Comparison of ENCODE assay signal across 15 cellular contexts in the genomic region with DNA sequence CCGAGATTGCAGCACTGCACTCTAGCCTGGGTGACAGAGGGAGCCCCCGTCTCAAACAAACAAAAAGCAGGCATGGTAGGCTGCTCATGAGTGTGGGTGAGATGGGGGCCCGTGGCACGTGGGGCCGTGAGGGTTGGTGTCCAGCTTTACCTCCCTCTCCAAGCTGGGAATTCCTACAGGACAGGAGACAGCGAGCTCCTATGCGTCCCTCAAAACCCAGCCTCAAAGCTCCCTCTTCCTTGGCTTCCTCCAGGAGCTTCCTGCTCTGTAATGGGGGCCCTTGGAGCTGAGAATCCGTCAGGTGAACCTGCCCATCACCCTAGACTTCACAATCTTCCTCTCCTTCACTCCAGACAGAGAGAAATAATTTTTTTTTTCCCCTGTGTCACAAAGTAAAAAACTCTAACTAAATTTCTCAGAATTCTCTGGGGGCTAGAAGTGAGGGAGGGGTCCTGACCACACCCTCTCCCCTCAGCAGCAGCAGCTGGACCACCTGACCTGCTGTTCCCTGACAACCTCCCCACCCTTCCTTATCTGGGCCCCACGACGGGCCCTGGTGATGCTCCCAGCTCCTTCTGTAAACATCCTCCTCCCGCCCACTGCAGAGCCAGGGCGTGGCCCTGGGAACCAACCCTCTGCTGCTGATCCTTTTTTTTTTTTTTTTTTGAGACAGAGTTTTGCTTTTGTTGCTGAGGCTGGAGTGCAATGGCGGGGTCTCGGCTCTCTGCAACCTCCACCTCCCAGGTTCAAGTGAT. TPM values are rescaled to one million over a fixed set of nuclear protein-coding genes. Genes with fewer than 3 reads are reported as not detected.
DNase-seq lines count a peak whose midpoint lies in the region; ATAC-seq and TF ChIP-seq lines count a peak whose summit lies in the region.
"Had no signal": no experiment of that assay in that cellular context is flagged by ENCODE, and none has a peak within 500 bp of the region (broad histone marks: within the 10 kb centered on the region; RNA-seq: fewer than 3 reads in every experiment).

No MANE protein-coding gene starts in this region.

- H3K4me3 Mint-ChIP-seq in activated CD4-positive, alpha-beta memory T cell treated with anti-CD3 and anti-CD28 coated beads, Interleukin-2, amount 10 ng/mL, durations not matched to agents 7 days and 5 days = no peak overlapping the region
- H3K4me3 Mint-ChIP-seq in activated CD4-positive, alpha-beta memory T cell treated with anti-CD3 and anti-CD28 coated beads for 36 hours = no peak overlapping the region
- H3K4me3 Mint-ChIP-seq: activated CD8-positive, alpha-beta memory T cell treated with anti-CD3 and anti-CD28 coated beads, Interleukin-2, amount 10 ng/mL, durations not matched to agents 7 days and 5 days had no signal

- DNase-seq in activated CD4-positive, alpha-beta memory T cell treated with anti-CD3 and anti-CD28 coated beads, Interleukin-2, amount 10 ng/mL, durations not matched to agents 7 days and 5 days = no peak
- no peak for DNase-seq in activated CD4-positive, alpha-beta memory T cell treated with anti-CD3 and anti-CD28 coated beads for 36 hours
- DNase-seq in NCI-H226 (peak; percentile 57), epithelial cell of esophagus (ENCODE audit: low read depth) (peak; percentile 45), smooth muscle cell (lab: John Stamatoyannopoulos, UW; ENCODE audit: unreplicated experiment) (no peak), iPS-NIHi7 (ENCODE audit: extremely low spot score) (no peak), SW 1271 (lab: John Stamatoyannopoulos, UW) (no peak)
- DNase-seq: activated CD8-positive, alpha-beta memory T cell treated with anti-CD3 and anti-CD28 coated beads, Interleukin-2, amount 10 ng/mL, durations not matched to agents 7 days and 5 days; aorta; EL; midbrain; NCI-H524; thyroid gland had no signal

- H3K27me3 ChIP-seq in smooth muscle cell (ENCODE audit: low read depth) = no peaks in the 10 kb centered on the region
- H3K27me3 ChIP-seq: thyroid gland had no signal

- peaks cover 38% of the 10 kb centered on the region for H3K36me3 Mint-ChIP-seq in activated CD4-positive, alpha-beta memory T cell treated with anti-CD3 and anti-CD28 coated beads, Interleukin-2, amount 10 ng/mL, durations not matched to agents 7 days and 5 days (ENCODE audit: low read depth)
- H3K36me3 Mint-ChIP-seq in activated CD4-positive, alpha-beta memory T cell treated with anti-CD3 and anti-CD28 coated beads for 36 hours = peaks cover 14% of the 10 kb centered on the region

- no peak for TF ChIP-seq CTCF in epithelial cell of esophagus (IDR thresholded peaks at IDR 0.05; ENCODE audit: insufficient read depth, low read depth, low read length, missing control alignments)
- TF ChIP-seq CTCF in smooth muscle cell (IDR thresholded peaks at IDR 0.05; ENCODE audit: borderline replicate concordance, insufficient read depth, poor library complexity, severe bottlenecking) = no peak

- intact Hi-C loops in activated CD4-positive, alpha-beta memory T cell treated with anti-CD3 and anti-CD28 coated beads for 36 hours (cut with micrococcal nuclease) = no loop called here

- peaks cover 17% of the 10 kb centered on the region for H3F3A ChIP-seq in smooth muscle cell (ENCODE audit: low read depth)

- H3K27me3 Mint-ChIP-seq in activated CD4-positive, alpha-beta memory T cell treated with anti-CD3 and anti-CD28 coated beads, Interleukin-2, amount 10 ng/mL, durations not matched to agents 7 days and 5 days = no peaks in the 10 kb centered on the region
- no peaks in the 10 kb centered on the region for H3K27me3 Mint-ChIP-seq in activated CD4-positive, alpha-beta memory T cell treated with anti-CD3 and anti-CD28 coated beads for 36 hours
- H3K27me3 Mint-ChIP-seq: activated CD8-positive, alpha-beta memory T cell treated with anti-CD3 and anti-CD28 coated beads, Interleukin-2, amount 10 ng/mL, durations not matched to agents 7 days and 5 days had no signal

- no peak for ATAC-seq in HG03342 (IDR thresholded peaks at IDR 0.05; ENCODE audit: unreplicated experiment)
- ATAC-seq: activated CD8-positive, alpha-beta memory T cell treated with anti-CD3 and anti-CD28 coated beads, Interleukin-2, amount 10 ng/mL, durations not matched to agents 7 days and 5 days had no signal

- POLR2A ChIA-PET in activated CD4-positive, alpha-beta memory T cell treated with anti-CD3 and anti-CD28 coated beads, Interleukin-2, amount 10 ng/mL, durations not matched to agents 7 days and 5 days (lab: Charles Lee) = interaction anchor here (0.5 to 1.0 kb wide), 3 partner anchors 22 to 293 kb away, joined by 3 read pairs; a partner anchor contains a TSS
- POLR2A ChIA-PET in activated CD4-positive, alpha-beta memory T cell treated with anti-CD3 and anti-CD28 coated beads for 36 hours (lab: Charles Lee) = no interaction called here

- WGBS in smooth muscle cell (ENCODE audit: low lambda C conversion rate) = 49% methylated on average over 14 of the region's 14 CpGs

- H3K79me2 ChIP-seq in smooth muscle cell (ENCODE audit: low read depth) = peaks cover 68% of the 10 kb centered on the region

- CTCF ChIA-PET in activated CD4-positive, alpha-beta memory T cell treated with anti-CD3 and anti-CD28 coated beads, Interleukin-2, amount 10 ng/mL, durations not matched to agents 7 days and 5 days (lab: Charles Lee) = interaction anchor here (0.7 kb wide), 1 partner anchor 272 kb away, joined by 5 read pairs; no protein-coding TSS in a partner anchor
- CTCF ChIA-PET in activated CD4-positive, alpha-beta memory T cell treated with anti-CD3 and anti-CD28 coated beads for 36 hours (lab: Charles Lee) = interaction anchor here (1.1 kb wide), 1 partner anchor 9 kb away, joined by 5 read pairs; no protein-coding TSS in a partner anchor

- H3K4me1 Mint-ChIP-seq in activated CD4-positive, alpha-beta memory T cell treated with anti-CD3 and anti-CD28 coated beads, Interleukin-2, amount 10 ng/mL, durations not matched to agents 7 days and 5 days = peaks cover 15% of the 10 kb centered on the region
- H3K4me1 Mint-ChIP-seq in activated CD4-positive, alpha-beta memory T cell treated with anti-CD3 and anti-CD28 coated beads for 36 hours (ENCODE audit: low read depth) = peaks cover 9% of the 10 kb centered on the region

- peak overlapping the region; percentile 58 for H3K27ac Mint-ChIP-seq in activated CD4-positive, alpha-beta memory T cell treated with anti-CD3 and anti-CD28 coated beads, Interleukin-2, amount 10 ng/mL, durations not matched to agents 7 days and 5 days
- H3K27ac Mint-ChIP-seq in activated CD4-positive, alpha-beta memory T cell treated with anti-CD3 and anti-CD28 coated beads for 36 hours = no peak overlapping the region
- H3K27ac Mint-ChIP-seq: activated CD8-positive, alpha-beta memory T cell treated with anti-CD3 and anti-CD28 coated beads, Interleukin-2, amount 10 ng/mL, durations not matched to agents 7 days and 5 days had no signal

- H2AFZ ChIP-seq in smooth muscle cell (ENCODE audit: low read depth) = no peak overlapping the region

- peaks cover 2% of the 10 kb centered on the region for H3K9me3 Mint-ChIP-seq in activated CD4-positive, alpha-beta memory T cell treated with anti-CD3 and anti-CD28 coated beads, Interleukin-2, amount 10 ng/mL, durations not matched to agents 7 days and 5 days
- H3K9me3 Mint-ChIP-seq in activated CD4-positive, alpha-beta memory T cell treated with anti-CD3 and anti-CD28 coated beads for 36 hours = peaks cover 3% of the 10 kb centered on the region

- H3K9me3 ChIP-seq in smooth muscle cell (replicated peaks; ENCODE audit: low read depth) = no peaks in the 10 kb centered on the region
- H3K9me3 ChIP-seq: thyroid gland had no signal

- H3K4me1 ChIP-seq in smooth muscle cell (ENCODE audit: low read depth) = peaks cover 9% of the 10 kb centered on the region
- H3K4me1 ChIP-seq: thyroid gland had no signal

- no peak overlapping the region for H3K9ac ChIP-seq in smooth muscle cell (ENCODE audit: low read depth)

- H3K4me2 ChIP-seq in smooth muscle cell = no peak overlapping the region

- H3K36me3 ChIP-seq in smooth muscle cell (ENCODE audit: low read depth) = peaks cover 4% of the 10 kb centered on the region

- peaks cover 40% of the 10 kb centered on the region for H4K20me1 ChIP-seq in smooth muscle cell (ENCODE audit: low read depth)

- peak overlapping the region; percentile 49 for H3K27ac ChIP-seq in smooth muscle cell (ENCODE audit: low read depth)
- H3K27ac ChIP-seq: thyroid gland had no signal

- H3K4me3 ChIP-seq in epithelial cell of esophagus (ENCODE audit: low read length) (no peak overlapping the region), smooth muscle cell (no peak overlapping the region)
- H3K4me3 ChIP-seq: thyroid gland had no signal

RNA-seq across cellular contexts. Expression of a gene that starts 22.1 kb away (rescaled TPM):
- total RNA-seq in activated CD4-positive, alpha-beta memory T cell treated with anti-CD3 and anti-CD28 coated beads, Interleukin-2, amount 10 ng/mL, durations not matched to agents 7 days and 5 days = 10 to 100 TPM; 42.0 to 44.3 TPM
- 10 to 100 TPM; 73.3 to 75.8 TPM for total RNA-seq in activated CD4-positive, alpha-beta memory T cell treated with anti-CD3 and anti-CD28 coated beads for 36 hours
- 33.8 and 69.4 TPM in 2 replicates for total RNA-seq in smooth muscle cell
- polyA plus RNA-seq in smooth muscle cell = 153 and 160 TPM in 2 replicates

RNA-seq across cellular contexts. Expression of a gene that starts 36.2 kb away (rescaled TPM):
- total RNA-seq in activated CD4-positive, alpha-beta memory T cell treated with anti-CD3 and anti-CD28 coated beads, Interleukin-2, amount 10 ng/mL, durations not matched to agents 7 days and 5 days = 10 to 100 TPM; 32.4 to 34.0 TPM
- total RNA-seq in activated CD4-positive, alpha-beta memory T cell treated with anti-CD3 and anti-CD28 coated beads for 36 hours = 10 to 100 TPM; 28.5 to 30.6 TPM
- 50.3 TPM in 2 replicates for total RNA-seq in smooth muscle cell
- 45.7 and 75.2 TPM in 2 replicates for polyA plus RNA-seq in smooth muscle cell

RNA-seq across cellular contexts. Expression of a gene that starts 38.2 kb away (rescaled TPM):
- total RNA-seq in activated CD4-positive, alpha-beta memory T cell treated with anti-CD3 and anti-CD28 coated beads, Interleukin-2, amount 10 ng/mL, durations not matched to agents 7 days and 5 days = under 1 TPM in 1 of 2 experiments, not detected in 1; 0.08 TPM
- total RNA-seq in activated CD4-positive, alpha-beta memory T cell treated with anti-CD3 and anti-CD28 coated beads for 36 hours = not detected
- 1.2 and 12.6 TPM in 2 replicates for total RNA-seq in smooth muscle cell
- 1.2 and 3.6 TPM in 2 replicates for polyA plus RNA-seq in smooth muscle cell
- total RNA-seq: activated CD8-positive, alpha-beta memory T cell treated with anti-CD3 and anti-CD28 coated beads, Interleukin-2, amount 10 ng/mL, durations not matched to agents 7 days and 5 days had no signal
- polyA plus RNA-seq: aorta had no signal

RNA-seq across cellular contexts. Expression of a gene that starts 44.9 kb away (rescaled TPM):
- total RNA-seq in activated CD4-positive, alpha-beta memory T cell treated with anti-CD3 and anti-CD28 coated beads, Interleukin-2, amount 10 ng/mL, durations not matched to agents 7 days and 5 days = 1 to 10 TPM; 1.8 to 2.3 TPM
- total RNA-seq in activated CD4-positive, alpha-beta memory T cell treated with anti-CD3 and anti-CD28 coated beads for 36 hours = 10 to 100 TPM in 1 of 2 experiments, 1 to 10 TPM in 1; 9.9 to 10.6 TPM
- total RNA-seq in smooth muscle cell = 0.27 TPM in 1 of 2 replicates, not detected in the other
- 0.61 and 1.4 TPM in 2 replicates for polyA plus RNA-seq in smooth muscle cell
- total RNA-seq: aorta, thyroid gland had no signal
- polyA plus RNA-seq: AG04450, aorta had no signal

RNA-seq across cellular contexts. Expression of a gene that starts 49.0 kb away (rescaled TPM):
- 100 to 1,000 TPM; 111 to 116 TPM for total RNA-seq in activated CD4-positive, alpha-beta memory T cell treated with anti-CD3 and anti-CD28 coated beads, Interleukin-2, amount 10 ng/mL, durations not matched to agents 7 days and 5 days
- 10 to 100 TPM; 80.4 to 81.4 TPM for total RNA-seq in activated CD4-positive, alpha-beta memory T cell treated with anti-CD3 and anti-CD28 coated beads for 36 hours
- 25.9 and 42.3 TPM in 2 replicates for total RNA-seq in smooth muscle cell
- polyA plus RNA-seq in smooth muscle cell = 69.4 and 70.5 TPM in 2 replicates

Comparison
In these comparisons a context has a peak if more than half of its experiments do, and no peak if none do; other contexts are left out.
1. DNase-seq: peak in NCI-H226 (single experiment) and epithelial cell of esophagus (single experiment); none in activated CD4-positive, alpha-beta memory T cell treated with anti-CD3 and anti-CD28 coated beads, Interleukin-2, amount 10 ng/mL, durations not matched to agents 7 days and 5 days (single experiment), activated CD4-positive, alpha-beta memory T cell treated with anti-CD3 and anti-CD28 coated beads for 36 hours (single experiment), smooth muscle cell (single experiment), iPS-NIHi7 (single experiment) and SW 1271 (0 of 2).